6 cellular contexts compared by ENCODE assay signal in the genomic region with DNA sequence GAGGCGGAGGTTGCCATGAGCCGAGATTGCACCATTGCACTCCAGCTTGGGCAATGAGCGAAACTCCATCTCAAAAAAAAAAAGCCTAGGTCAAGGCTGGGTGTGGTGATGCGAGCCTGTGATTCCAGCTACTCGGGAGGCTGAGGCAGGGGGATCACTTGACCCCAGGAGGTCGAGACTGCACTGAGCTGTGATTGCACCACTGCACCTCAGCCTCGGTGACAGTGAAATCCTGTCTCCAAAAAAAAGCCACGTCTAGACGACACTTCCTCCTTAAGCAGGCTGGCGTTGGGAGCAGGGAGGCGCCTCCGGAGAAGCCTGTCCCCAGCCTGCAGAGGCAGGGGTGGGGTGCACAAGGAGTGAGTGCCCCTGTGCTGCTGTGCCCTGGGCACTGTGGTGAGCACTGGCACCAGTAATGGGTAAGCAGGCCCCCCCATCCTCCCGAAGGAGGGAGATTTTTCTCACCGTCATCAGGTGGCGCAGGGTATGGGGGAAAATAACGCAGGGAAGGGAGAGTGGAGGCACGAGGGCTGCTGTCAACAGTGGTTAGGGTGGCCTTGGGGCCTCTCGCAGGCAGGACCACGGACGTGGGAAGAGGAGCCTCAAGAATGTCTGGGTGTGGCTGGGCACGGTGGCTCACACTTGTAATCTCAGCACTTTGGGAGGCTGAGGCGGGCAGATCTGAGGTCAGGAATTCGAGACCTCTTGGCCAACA.
DNase-seq lines count a peak whose midpoint lies in the region; ATAC-seq lines count a peak whose summit lies in the region.

No MANE protein-coding gene starts in this region.

- no peak for ATAC-seq in GM21717 (IDR thresholded peaks at IDR 0.05; ENCODE audit: unreplicated experiment)
- ATAC-seq in GM21381 (IDR thresholded peaks at IDR 0.05; ENCODE audit: unreplicated experiment) = no peak
- no peak for ATAC-seq in GM21360 (IDR thresholded peaks at IDR 0.05; ENCODE audit: unreplicated experiment)

- H3K9me3 ChIP-seq in KOPT-K1 (ENCODE audit: insufficient read depth, low read length, poor library complexity, severe bottlenecking) = no peaks in the 10 kb centered on the region

- peak overlapping the region; percentile 44 for H3K27ac ChIP-seq in KOPT-K1 (ENCODE audit: low read depth, low read length, poor library complexity, severe bottlenecking)

- peak; percentile 64 for DNase-seq in activated T-cell treated with anti-CD3 and anti-CD28 coated beads for 48 hours (ENCODE audit: low read depth)
- DNase-seq in stimulated activated CD4-positive, alpha-beta T cell treated with anti-CD3 and anti-CD28 coated beads, Interleukin-12 subunit alpha, Interleukin-12 subunit beta, amount 100 ng/mL, for 4 hours = peak; percentile 47

- peaks cover 92% of the 10 kb centered on the region for H3K36me3 ChIP-seq in KOPT-K1 (ENCODE audit: insufficient read depth, low read length)
